9 cellular contexts compared by ENCODE assay signal in the genomic region with DNA sequence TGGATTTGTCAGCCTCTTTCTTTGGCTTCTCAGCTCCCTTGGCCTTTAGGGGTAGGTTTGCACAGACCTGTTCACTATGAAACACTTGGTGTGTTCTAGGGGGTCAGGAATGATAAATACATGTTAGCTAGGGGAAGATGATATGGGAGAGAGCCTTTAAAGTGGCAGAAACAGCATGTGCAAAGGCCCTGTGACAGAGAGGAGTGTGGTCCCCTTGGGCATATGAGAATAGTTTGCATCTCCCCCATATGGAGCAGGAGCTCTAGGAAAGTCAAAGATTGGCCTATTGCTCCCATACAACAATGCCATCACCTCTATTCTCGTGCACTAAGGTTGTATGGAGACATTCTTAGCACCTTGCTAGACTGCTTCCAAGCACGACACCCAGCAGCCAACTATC.
"Had no signal": no experiment of that assay in that cellular context is flagged by ENCODE, and none has a peak within 500 bp of the region (broad histone marks: within the 10 kb centered on the region; RNA-seq: fewer than 3 reads in every experiment).

No MANE protein-coding gene starts in this region.

- H3K9me3 ChIP-seq: HAP-1 had no signal

- ATAC-seq: HCT116, HepG2 had no signal

- FAIRE-seq: HepG2 had no signal

- H3K36me3 ChIP-seq: HAP-1 had no signal

- H2AFZ ChIP-seq: GM23248 had no signal

- H3K9ac ChIP-seq: GM23248 had no signal

- H3K27ac ChIP-seq: GM23248, HL-60 had no signal

- DNase-seq: GM23248, GOT3, H7, Kasumi-1, KG1 had no signal

- H3K4me3 ChIP-seq: GM23248, HAP-1 had no signal

- H3K4me1 ChIP-seq: HAP-1 had no signal
